In the genomic region with DNA sequence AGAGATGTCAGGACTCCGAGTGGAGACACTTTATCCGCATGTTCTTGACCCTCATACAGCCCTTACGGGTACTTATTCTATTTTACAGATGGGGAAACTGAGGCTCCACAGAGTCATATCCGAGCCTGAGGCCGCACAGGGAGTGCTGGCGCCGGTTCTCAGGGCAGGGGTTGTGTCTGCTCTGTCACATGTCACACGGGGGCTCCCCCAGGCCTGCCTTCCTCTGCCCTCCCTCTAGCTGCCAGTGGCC, we compare ENCODE assay signal across 1 cellular context.
A peak's percentile ranks its signal among the peaks of the same experiment; 100 is the strongest.
TF ChIP-seq lines count a peak whose summit lies in the region.

No MANE protein-coding gene starts in this region.

TF ChIP-seq in HepG2, 621 proteins besides CTCF, POLR2A, EP300 and RAD21 (continued from another document and continues in another):
- TF ChIP-seq TARDBP (CRISPR knock-in tag; IDR thresholded peaks at IDR 0.05) (no peak), ZNF12 (CRISPR knock-in tag; IDR thresholded peaks at IDR 0.05) (no peak), GABPA (IDR thresholded peaks at IDR 0.05; ENCODE audit: low read depth, low read length) (no peak), GABPA (CRISPR knock-in tag; IDR thresholded peaks at IDR 0.05; ENCODE audit: low read depth) (no peak), ZFX (CRISPR knock-in tag; IDR thresholded peaks at IDR 0.05; ENCODE audit: low read depth) (no peak), MAFK (conservative IDR thresholded peaks at IDR 0.05 in 1 of 2, IDR thresholded peaks at IDR 0.05 in 1 of 2; ENCODE audit: low read length in 2 of 2) (no peak), NRL (CRISPR knock-in tag; IDR thresholded peaks at IDR 0.05; ENCODE audit: borderline replicate concordance) (no peak), ZFP37 (CRISPR knock-in tag; IDR thresholded peaks at IDR 0.05; ENCODE audit: borderline replicate concordance) (no peak), ZNF235 (CRISPR knock-in tag; IDR thresholded peaks at IDR 0.05; ENCODE audit: borderline replicate concordance) (no peak), EEA1 (CRISPR knock-in tag; IDR thresholded peaks at IDR 0.05; ENCODE audit: borderline replicate concordance) (no peak), NFRKB (IDR thresholded peaks at IDR 0.05) (no peak), ZNF124 (CRISPR knock-in tag; IDR thresholded peaks at IDR 0.05) (no peak; the same call in 1 of the 2 replicates), ZBTB1 (CRISPR knock-in tag; IDR thresholded peaks at IDR 0.05; ENCODE audit: borderline replicate concordance) (no peak), CHD4 (IDR thresholded peaks at IDR 0.05; ENCODE audit: borderline replicate concordance, low read length) (peak; percentile 65; the same call in 1 of the 2 replicates), CHD2 (IDR thresholded peaks at IDR 0.05; ENCODE audit: low read depth, low read length) (no peak), ZNF44 (CRISPR knock-in tag; IDR thresholded peaks at IDR 0.05) (no peak), ARNT2 (CRISPR knock-in tag; IDR thresholded peaks at IDR 0.05; ENCODE audit: low read depth) (no peak), ZNF781 (CRISPR knock-in tag; IDR thresholded peaks at IDR 0.05; ENCODE audit: borderline replicate concordance, not compliant biosample characterization) (no peak), ZNF20 (CRISPR knock-in tag; IDR thresholded peaks at IDR 0.05) (no peak), AKAP8 (CRISPR knock-in tag; IDR thresholded peaks at IDR 0.05) (no peak), ZNF251 (CRISPR knock-in tag; IDR thresholded peaks at IDR 0.05) (no peak), NFKB2 (CRISPR knock-in tag; IDR thresholded peaks at IDR 0.05; ENCODE audit: borderline replicate concordance) (no peak), IRX3 (CRISPR knock-in tag; IDR thresholded peaks at IDR 0.05; ENCODE audit: borderline replicate concordance, low read depth) (no peak), ZNF703 (CRISPR knock-in tag; IDR thresholded peaks at IDR 0.05; ENCODE audit: borderline replicate concordance) (0 out of 2 replicates have a peak, but pooled peaks have one; percentile 13), MED13 (CRISPR knock-in tag; IDR thresholded peaks at IDR 0.05) (no peak; the same call in 1 of the 2 replicates), SETDB1 (CRISPR knock-in tag; IDR thresholded peaks at IDR 0.05; ENCODE audit: borderline replicate concordance) (no peak), ZNF776 (CRISPR knock-in tag; IDR thresholded peaks at IDR 0.05) (no peak), YEATS4 (CRISPR knock-in tag; IDR thresholded peaks at IDR 0.05; ENCODE audit: borderline replicate concordance) (no peak), NCOA2 (CRISPR knock-in tag; IDR thresholded peaks at IDR 0.05) (no peak), ZNF317 (CRISPR knock-in tag; IDR thresholded peaks at IDR 0.05) (no peak), IKZF4 (CRISPR knock-in tag; IDR thresholded peaks at IDR 0.05; ENCODE audit: borderline replicate concordance, low read depth, not compliant biosample characterization) (no peak), HOXA9 (CRISPR knock-in tag; IDR thresholded peaks at IDR 0.05; ENCODE audit: borderline replicate concordance) (no peak)
- TF ChIP-seq, protein P1, sequence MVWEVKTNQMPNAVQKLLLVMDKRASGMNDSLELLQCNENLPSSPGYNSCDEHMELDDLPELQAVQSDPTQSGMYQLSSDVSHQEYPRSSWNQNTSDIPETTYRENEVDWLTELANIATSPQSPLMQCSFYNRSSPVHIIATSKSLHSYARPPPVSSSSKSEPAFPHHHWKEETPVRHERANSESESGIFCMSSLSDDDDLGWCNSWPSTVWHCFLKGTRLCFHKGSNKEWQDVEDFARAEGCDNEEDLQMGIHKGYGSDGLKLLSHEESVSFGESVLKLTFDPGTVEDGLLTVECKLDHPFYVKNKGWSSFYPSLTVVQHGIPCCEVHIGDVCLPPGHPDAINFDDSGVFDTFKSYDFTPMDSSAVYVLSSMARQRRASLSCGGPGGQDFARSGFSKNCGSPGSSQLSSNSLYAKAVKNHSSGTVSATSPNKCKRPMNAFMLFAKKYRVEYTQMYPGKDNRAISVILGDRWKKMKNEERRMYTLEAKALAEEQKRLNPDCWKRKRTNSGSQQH (CRISPR knock-in tag; IDR thresholded peaks at IDR 0.05; ENCODE audit: low read depth) = no peak
- TF ChIP-seq, protein P2, sequence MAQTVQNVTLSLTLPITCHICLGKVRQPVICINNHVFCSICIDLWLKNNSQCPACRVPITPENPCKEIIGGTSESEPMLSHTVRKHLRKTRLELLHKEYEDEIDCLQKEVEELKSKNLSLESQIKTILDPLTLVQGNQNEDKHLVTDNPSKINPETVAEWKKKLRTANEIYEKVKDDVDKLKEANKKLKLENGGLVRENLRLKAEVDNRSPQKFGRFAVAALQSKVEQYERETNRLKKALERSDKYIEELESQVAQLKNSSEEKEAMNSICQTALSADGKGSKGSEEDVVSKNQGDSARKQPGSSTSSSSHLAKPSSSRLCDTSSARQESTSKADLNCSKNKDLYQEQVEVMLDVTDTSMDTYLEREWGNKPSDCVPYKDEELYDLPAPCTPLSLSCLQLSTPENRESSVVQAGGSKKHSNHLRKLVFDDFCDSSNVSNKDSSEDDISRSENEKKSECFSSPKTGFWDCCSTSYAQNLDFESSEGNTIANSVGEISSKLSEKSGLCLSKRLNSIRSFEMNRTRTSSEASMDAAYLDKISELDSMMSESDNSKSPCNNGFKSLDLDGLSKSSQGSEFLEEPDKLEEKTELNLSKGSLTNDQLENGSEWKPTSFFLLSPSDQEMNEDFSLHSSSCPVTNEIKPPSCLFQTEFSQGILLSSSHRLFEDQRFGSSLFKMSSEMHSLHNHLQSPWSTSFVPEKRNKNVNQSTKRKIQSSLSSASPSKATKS (CRISPR knock-in tag; IDR thresholded peaks at IDR 0.05) = no peak
- TF ChIP-seq, protein P3, sequence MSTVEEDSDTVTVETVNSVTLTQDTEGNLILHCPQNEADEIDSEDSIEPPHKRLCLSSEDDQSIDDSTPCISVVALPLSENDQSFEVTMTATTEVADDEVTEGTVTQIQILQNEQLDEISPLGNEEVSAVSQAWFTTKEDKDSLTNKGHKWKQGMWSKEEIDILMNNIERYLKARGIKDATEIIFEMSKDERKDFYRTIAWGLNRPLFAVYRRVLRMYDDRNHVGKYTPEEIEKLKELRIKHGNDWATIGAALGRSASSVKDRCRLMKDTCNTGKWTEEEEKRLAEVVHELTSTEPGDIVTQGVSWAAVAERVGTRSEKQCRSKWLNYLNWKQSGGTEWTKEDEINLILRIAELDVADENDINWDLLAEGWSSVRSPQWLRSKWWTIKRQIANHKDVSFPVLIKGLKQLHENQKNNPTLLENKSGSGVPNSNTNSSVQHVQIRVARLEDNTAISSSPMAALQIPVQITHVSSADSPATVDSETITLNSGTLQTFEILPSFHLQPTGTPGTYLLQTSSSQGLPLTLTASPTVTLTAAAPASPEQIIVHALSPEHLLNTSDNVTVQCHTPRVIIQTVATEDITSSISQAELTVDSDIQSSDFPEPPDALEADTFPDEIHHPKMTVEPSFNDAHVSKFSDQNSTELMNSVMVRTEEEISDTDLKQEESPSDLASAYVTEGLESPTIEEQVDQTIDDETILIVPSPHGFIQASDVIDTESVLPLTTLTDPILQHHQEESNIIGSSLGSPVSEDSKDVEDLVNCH (CRISPR knock-in tag; IDR thresholded peaks at IDR 0.05) = no peak
- TF ChIP-seq, protein P4, sequence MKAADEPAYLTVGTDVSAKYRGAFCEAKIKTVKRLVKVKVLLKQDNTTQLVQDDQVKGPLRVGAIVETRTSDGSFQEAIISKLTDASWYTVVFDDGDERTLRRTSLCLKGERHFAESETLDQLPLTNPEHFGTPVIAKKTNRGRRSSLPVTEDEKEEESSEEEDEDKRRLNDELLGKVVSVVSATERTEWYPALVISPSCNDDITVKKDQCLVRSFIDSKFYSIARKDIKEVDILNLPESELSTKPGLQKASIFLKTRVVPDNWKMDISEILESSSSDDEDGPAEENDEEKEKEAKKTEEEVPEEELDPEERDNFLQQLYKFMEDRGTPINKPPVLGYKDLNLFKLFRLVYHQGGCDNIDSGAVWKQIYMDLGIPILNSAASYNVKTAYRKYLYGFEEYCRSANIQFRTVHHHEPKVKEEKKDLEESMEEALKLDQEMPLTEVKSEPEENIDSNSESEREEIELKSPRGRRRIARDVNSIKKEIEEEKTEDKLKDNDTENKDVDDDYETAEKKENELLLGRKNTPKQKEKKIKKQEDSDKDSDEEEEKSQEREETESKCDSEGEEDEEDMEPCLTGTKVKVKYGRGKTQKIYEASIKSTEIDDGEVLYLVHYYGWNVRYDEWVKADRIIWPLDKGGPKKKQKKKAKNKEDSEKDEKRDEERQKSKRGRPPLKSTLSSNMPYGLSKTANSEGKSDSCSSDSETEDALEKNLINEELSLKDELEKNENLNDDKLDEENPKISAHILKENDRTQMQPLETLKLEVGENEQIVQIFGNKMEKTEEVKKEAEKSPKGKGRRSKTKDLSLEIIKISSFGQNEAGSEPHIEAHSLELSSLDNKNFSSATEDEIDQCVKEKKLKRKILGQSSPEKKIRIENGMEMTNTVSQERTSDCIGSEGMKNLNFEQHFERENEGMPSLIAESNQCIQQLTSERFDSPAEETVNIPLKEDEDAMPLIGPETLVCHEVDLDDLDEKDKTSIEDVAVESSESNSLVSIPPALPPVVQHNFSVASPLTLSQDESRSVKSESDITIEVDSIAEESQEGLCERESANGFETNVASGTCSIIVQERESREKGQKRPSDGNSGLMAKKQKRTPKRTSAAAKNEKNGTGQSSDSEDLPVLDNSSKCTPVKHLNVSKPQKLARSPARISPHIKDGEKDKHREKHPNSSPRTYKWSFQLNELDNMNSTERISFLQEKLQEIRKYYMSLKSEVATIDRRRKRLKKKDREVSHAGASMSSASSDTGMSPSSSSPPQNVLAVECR (CRISPR knock-in tag; IDR thresholded peaks at IDR 0.05; ENCODE audit: borderline replicate concordance) = 0 out of 2 replicates have a peak, but pooled peaks have one; percentile 2
- TF ChIP-seq, protein P5, sequence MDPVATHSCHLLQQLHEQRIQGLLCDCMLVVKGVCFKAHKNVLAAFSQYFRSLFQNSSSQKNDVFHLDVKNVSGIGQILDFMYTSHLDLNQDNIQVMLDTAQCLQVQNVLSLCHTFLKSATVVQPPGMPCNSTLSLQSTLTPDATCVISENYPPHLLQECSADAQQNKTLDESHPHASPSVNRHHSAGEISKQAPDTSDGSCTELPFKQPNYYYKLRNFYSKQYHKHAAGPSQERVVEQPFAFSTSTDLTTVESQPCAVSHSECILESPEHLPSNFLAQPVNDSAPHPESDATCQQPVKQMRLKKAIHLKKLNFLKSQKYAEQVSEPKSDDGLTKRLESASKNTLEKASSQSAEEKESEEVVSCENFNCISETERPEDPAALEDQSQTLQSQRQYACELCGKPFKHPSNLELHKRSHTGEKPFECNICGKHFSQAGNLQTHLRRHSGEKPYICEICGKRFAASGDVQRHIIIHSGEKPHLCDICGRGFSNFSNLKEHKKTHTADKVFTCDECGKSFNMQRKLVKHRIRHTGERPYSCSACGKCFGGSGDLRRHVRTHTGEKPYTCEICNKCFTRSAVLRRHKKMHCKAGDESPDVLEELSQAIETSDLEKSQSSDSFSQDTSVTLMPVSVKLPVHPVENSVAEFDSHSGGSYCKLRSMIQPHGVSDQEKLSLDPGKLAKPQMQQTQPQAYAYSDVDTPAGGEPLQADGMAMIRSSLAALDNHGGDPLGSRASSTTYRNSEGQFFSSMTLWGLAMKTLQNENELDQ (CRISPR knock-in tag; IDR thresholded peaks at IDR 0.05; ENCODE audit: borderline replicate concordance) = no peak
- TF ChIP-seq, protein P6, sequence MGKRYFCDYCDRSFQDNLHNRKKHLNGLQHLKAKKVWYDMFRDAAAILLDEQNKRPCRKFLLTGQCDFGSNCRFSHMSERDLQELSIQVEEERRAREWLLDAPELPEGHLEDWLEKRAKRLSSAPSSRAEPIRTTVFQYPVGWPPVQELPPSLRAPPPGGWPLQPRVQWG (CRISPR knock-in tag; IDR thresholded peaks at IDR 0.05; ENCODE audit: borderline replicate concordance, low read depth) = no peak
- TF ChIP-seq, protein P7, sequence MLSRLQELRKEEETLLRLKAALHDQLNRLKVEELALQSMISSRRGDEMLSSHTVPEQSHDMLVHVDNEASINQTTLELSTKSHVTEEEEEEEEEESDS (CRISPR knock-in tag; IDR thresholded peaks at IDR 0.05; ENCODE audit: borderline replicate concordance) = no peak
- TF ChIP-seq, protein P8, sequence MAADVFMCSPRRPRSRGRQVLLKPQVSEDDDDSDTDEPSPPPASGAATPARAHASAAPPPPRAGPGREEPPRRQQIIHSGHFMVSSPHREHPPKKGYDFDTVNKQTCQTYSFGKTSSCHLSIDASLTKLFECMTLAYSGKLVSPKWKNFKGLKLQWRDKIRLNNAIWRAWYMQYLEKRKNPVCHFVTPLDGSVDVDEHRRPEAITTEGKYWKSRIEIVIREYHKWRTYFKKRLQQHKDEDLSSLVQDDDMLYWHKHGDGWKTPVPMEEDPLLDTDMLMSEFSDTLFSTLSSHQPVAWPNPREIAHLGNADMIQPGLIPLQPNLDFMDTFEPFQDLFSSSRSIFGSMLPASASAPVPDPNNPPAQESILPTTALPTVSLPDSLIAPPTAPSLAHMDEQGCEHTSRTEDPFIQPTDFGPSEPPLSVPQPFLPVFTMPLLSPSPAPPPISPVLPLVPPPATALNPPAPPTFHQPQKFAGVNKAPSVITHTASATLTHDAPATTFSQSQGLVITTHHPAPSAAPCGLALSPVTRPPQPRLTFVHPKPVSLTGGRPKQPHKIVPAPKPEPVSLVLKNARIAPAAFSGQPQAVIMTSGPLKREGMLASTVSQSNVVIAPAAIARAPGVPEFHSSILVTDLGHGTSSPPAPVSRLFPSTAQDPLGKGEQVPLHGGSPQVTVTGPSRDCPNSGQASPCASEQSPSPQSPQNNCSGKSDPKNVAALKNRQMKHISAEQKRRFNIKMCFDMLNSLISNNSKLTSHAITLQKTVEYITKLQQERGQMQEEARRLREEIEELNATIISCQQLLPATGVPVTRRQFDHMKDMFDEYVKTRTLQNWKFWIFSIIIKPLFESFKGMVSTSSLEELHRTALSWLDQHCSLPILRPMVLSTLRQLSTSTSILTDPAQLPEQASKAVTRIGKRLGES (CRISPR knock-in tag; IDR thresholded peaks at IDR 0.05; ENCODE audit: borderline replicate concordance) = no peak
- TF ChIP-seq, protein P9, sequence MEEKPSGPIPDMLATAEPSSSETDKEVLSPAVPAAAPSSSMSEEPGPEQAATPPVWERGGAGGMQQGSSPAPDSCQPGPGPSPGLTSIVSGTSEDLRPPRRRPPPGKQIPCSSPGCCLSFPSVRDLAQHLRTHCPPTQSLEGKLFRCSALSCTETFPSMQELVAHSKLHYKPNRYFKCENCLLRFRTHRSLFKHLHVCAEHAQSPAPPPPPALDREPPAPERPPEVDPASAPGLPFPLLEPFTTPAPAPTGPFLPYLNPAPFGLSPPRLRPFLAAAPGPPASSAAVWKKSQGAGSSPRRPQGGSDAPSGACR (CRISPR knock-in tag; IDR thresholded peaks at IDR 0.05) = peak; percentile 28; the same call in 1 of the 2 replicates
- TF ChIP-seq, protein P10, sequence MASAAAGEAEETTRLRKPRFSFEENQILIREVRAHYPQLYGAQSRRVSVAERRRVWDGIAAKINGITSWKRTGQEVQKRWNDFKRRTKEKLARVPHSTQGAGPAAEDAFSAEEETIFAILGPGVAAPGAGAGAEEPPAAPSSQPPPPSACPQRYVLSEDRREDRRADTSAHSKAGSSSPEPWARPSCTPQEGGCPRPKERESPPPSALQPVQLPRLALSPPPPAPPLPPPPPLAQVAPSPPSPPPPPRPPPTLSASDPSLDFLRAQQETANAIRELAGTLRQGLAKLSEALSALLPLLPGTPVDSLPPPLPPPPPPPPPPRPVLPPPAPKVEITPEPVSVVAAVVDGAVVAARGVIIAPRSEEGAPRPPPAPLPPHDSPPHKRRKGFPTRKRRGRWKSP (CRISPR knock-in tag; IDR thresholded peaks at IDR 0.05) = no peak; the same call in 1 of the 2 replicates
- TF ChIP-seq, protein P11, sequence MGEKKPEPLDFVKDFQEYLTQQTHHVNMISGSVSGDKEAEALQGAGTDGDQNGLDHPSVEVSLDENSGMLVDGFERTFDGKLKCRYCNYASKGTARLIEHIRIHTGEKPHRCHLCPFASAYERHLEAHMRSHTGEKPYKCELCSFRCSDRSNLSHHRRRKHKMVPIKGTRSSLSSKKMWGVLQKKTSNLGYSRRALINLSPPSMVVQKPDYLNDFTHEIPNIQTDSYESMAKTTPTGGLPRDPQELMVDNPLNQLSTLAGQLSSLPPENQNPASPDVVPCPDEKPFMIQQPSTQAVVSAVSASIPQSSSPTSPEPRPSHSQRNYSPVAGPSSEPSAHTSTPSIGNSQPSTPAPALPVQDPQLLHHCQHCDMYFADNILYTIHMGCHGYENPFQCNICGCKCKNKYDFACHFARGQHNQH (CRISPR knock-in tag; IDR thresholded peaks at IDR 0.05) = no peak
